24 cellular contexts compared by ENCODE assay signal in genomic region chr2:28532399-28532798, GRCh38. TPM values are rescaled to one million over a fixed set of nuclear protein-coding genes. Genes with fewer than 3 reads are reported as not detected.
"Had no signal": no experiment of that assay in that cellular context is flagged by ENCODE, and none has a peak within 500 bp of the region (broad histone marks: within the 10 kb centered on the region; RNA-seq: fewer than 3 reads in every experiment).

No MANE protein-coding gene starts in this region.

- FAIRE-seq: HepG2, RCC 7860 had no signal

- DNase-seq: IMR-90, Kasumi-1, MM.1S, MV-4-11, NCI-H1048, NCI-H1105, NCI-H1417, NCI-H1436 treated with DMSO at 0.1 percent for 48 hours, NCI-H1694, NCI-H187 treated with DMSO at 0.1 percent for 48 hours, NCI-H2029 treated with DMSO at 0.1 percent for 48 hours, NCI-H2227 treated with DMSO at 0.1 percent for 48 hours, NCI-H524, NCI-H526 treated with DMSO at 0.1 percent for 48 hours, NCI-H748 treated with DMSO at 0.1 percent for 48 hours, Right ventricle myocardium superior, RPMI8226, SIG-M5 had no signal

- H3K36me3 ChIP-seq: SJSA1 had no signal

- H3K4me2 ChIP-seq: KMS-11 had no signal

- H3K4me1 ChIP-seq: SJSA1 had no signal

- H3K9me3 ChIP-seq: SJSA1 had no signal

- ATAC-seq: HepG2 had no signal

- H3K9ac ChIP-seq: KMS-11 had no signal

- H3K27ac ChIP-seq: KMS-11, SJSA1, SK-N-MC had no signal

- H3K4me3 ChIP-seq: SJSA1, SK-N-MC had no signal

RNA-seq across cellular contexts. Expression of gene PLB1, which starts 36.5 kb away (rescaled TPM):
- total RNA-seq: HT-29 had no signal
